In the genomic region with DNA sequence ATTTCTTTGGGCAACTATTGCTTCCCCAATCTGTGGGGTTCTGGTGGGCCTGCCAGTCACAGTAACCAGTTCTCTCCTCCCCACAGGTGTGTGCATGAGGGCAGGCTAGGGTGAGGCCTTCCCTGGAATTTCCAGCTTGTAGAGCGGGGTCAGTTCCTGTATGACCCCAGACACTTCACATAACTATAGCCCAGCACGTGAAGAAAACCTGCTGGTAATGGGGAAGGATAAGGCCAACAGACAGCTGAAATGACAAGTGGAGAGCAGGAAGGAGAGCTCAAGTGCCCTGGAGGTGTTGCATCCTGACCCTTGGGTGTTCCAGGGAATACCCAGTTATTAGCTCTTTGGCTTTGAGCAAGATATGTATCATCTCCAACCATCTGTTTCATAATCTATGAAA, we compare ENCODE assay signal across 20 cellular contexts.
DNase-seq lines count a peak whose midpoint lies in the region; ATAC-seq and TF ChIP-seq lines count a peak whose summit lies in the region.
"Had no signal": no experiment of that assay in that cellular context is flagged by ENCODE, and none has a peak within 500 bp of the region (broad histone marks: within the 10 kb centered on the region; RNA-seq: fewer than 3 reads in every experiment).

No MANE protein-coding gene starts in this region.

- H3K56ac ChIP-seq in H9 (ENCODE audit: insufficient read length, low read depth, low read length) = no peak overlapping the region

- peaks cover 0 to 17% (median 3%) of the 10 kb centered on the region in 7 donors for H3K9me3 Mint-ChIP-seq in CD4-positive, CD25-positive, alpha-beta regulatory T cell
- H3K9me3 Mint-ChIP-seq in CD8-positive, alpha-beta T cell = peaks cover 13% of the 10 kb centered on the region
- H3K9me3 Mint-ChIP-seq in activated naive CD8-positive, alpha-beta T cell treated with anti-CD3 and anti-CD28 coated beads for 36 hours = peaks cover 20% of the 10 kb centered on the region
- H3K9me3 Mint-ChIP-seq in nephron progenitor cell (peaks cover 38% of the 10 kb centered on the region), H9 (peaks cover 9 to 14% of the 10 kb centered on the region in 2 experiments; a peak in 4 of 5 replicates)

- H3K9me3 ChIP-seq in CD4-positive, CD25-positive, alpha-beta regulatory T cell (ENCODE audit: control insufficient read depth in 2 of 2, low read length in 2 of 2) = peaks cover 0 to 6% of the 10 kb centered on the region in 2 experiments
- peaks cover 9% of the 10 kb centered on the region for H3K9me3 ChIP-seq in CD8-positive, alpha-beta T cell (ENCODE audit: low read length)
- no peaks in the 10 kb centered on the region for H3K9me3 ChIP-seq in Peyer's patch
- H3K9me3 ChIP-seq in H9 (ENCODE audit: control insufficient read depth, low read depth, low read length) = no peaks in the 10 kb centered on the region

- H3K27ac Mint-ChIP-seq in CD4-positive, CD25-positive, alpha-beta regulatory T cell = peak overlapping the region; percentile 57 to 86 (median 65)
- peak overlapping the region; percentile 77 for H3K27ac Mint-ChIP-seq in CD8-positive, alpha-beta T cell
- H3K27ac Mint-ChIP-seq in activated naive CD8-positive, alpha-beta T cell treated with anti-CD3 and anti-CD28 coated beads for 36 hours = peak overlapping the region; percentile 56
- H3K27ac Mint-ChIP-seq in nephron progenitor cell = peak overlapping the region; percentile 88
- H3K27ac Mint-ChIP-seq in H9 = peak overlapping the region in 1 of 3 experiments; percentile 41; a peak in 2 of 7 replicates

- no peaks in the 10 kb centered on the region for H4K20me1 ChIP-seq in H9 (ENCODE audit: control insufficient read depth, insufficient read depth, insufficient read length)

- no peak overlapping the region for H2BK5ac ChIP-seq in H9 (ENCODE audit: insufficient read length, low read length)

- POLR2A ChIA-PET in CD8-positive, alpha-beta T cell (lab: Charles Lee) = interaction anchor here (0.6 to 1.6 kb wide), 4 partner anchors 10 to 152 kb away, joined by 3 to 6 read pairs (median 3); no protein-coding TSS in a partner anchor

- H3K4me1 ChIP-seq in CD4-positive, CD25-positive, alpha-beta regulatory T cell (ENCODE audit: control insufficient read depth, insufficient read depth, low read length, poor library complexity, severe bottlenecking) = no peaks in the 10 kb centered on the region
- no peaks in the 10 kb centered on the region for H3K4me1 ChIP-seq in CD8-positive, alpha-beta T cell (ENCODE audit: insufficient read depth, low read length)
- H3K4me1 ChIP-seq in Peyer's patch (no peaks in the 10 kb centered on the region), H9 (ENCODE audit: insufficient read depth, low read length) (no peaks in the 10 kb centered on the region)
- H3K4me1 ChIP-seq: ascending aorta, heart right ventricle had no signal

- H3K79me1 ChIP-seq in H9 (ENCODE audit: insufficient read depth, low read depth, low read length, poor library complexity, severe bottlenecking) = no peaks in the 10 kb centered on the region

- WGBS in H9 (ENCODE audit: extremely low coverage, insufficient read length, low lambda C conversion rate) = no CpG with 5 or more reads among the region's 2 CpGs

- H4K5ac ChIP-seq in H9 (ENCODE audit: insufficient read length, low read depth, low read length) = no peak overlapping the region

- H3K4me3 Mint-ChIP-seq in CD4-positive, CD25-positive, alpha-beta regulatory T cell = peak overlapping the region in 1 of 4 donors; percentile 32
- H3K4me3 Mint-ChIP-seq in CD8-positive, alpha-beta T cell = no peak overlapping the region
- H3K4me3 Mint-ChIP-seq in activated naive CD8-positive, alpha-beta T cell treated with anti-CD3 and anti-CD28 coated beads for 36 hours = no peak overlapping the region
- H3K4me3 Mint-ChIP-seq in nephron progenitor cell (no peak overlapping the region), H9 (no peak overlapping the region)
- H3K4me3 Mint-ChIP-seq: central memory CD8-positive, alpha-beta T cell had no signal

- TF ChIP-seq CTCF in CD8-positive, alpha-beta T cell (IDR thresholded peaks at IDR 0.05) = no peak
- no peak for TF ChIP-seq CTCF in nephron progenitor cell (IDR thresholded peaks at IDR 0.05)
- TF ChIP-seq CTCF in Peyer's patch (IDR thresholded peaks at IDR 0.05) = no peak
- no peak for TF ChIP-seq CTCF in H9 (conservative IDR thresholded peaks at IDR 0.05)

- no peak overlapping the region for H3K14ac ChIP-seq in H9 (ENCODE audit: insufficient read depth, low read length)

- no peak overlapping the region for H2BK120ac ChIP-seq in H9 (ENCODE audit: low read depth, low read length, poor library complexity, severe bottlenecking)

- CTCF ChIA-PET in CD8-positive, alpha-beta T cell (lab: Charles Lee) = interaction anchor here (1.2 to 1.5 kb wide), 4 partner anchors 8 to 535 kb away, joined by 3 to 4 read pairs (median 4); no protein-coding TSS in a partner anchor

- no peak overlapping the region for H4K8ac ChIP-seq in H9 (replicated peaks; ENCODE audit: insufficient read length, low read depth, low read length)

- no peak overlapping the region for H2AK5ac ChIP-seq in H9 (ENCODE audit: insufficient read length, low read length)

- no peak overlapping the region for H2BK15ac ChIP-seq in H9 (ENCODE audit: low read depth, low read length)

- H4K91ac ChIP-seq in H9 (ENCODE audit: insufficient read length, low read depth, low read length) = no peak overlapping the region

- no peaks in the 10 kb centered on the region for H3K23me2 ChIP-seq in H9 (ENCODE audit: insufficient read length, low read depth, low read length, poor library complexity, severe bottlenecking)

- H3T11ph ChIP-seq in H9 (ENCODE audit: low read length) = no peak overlapping the region

- H3K36me3 Mint-ChIP-seq in CD4-positive, CD25-positive, alpha-beta regulatory T cell = peaks cover 72% of the 10 kb centered on the region
- H3K36me3 Mint-ChIP-seq in CD8-positive, alpha-beta T cell = peaks cover 85% of the 10 kb centered on the region
- H3K36me3 Mint-ChIP-seq in activated naive CD8-positive, alpha-beta T cell treated with anti-CD3 and anti-CD28 coated beads for 36 hours = peaks cover 86% of the 10 kb centered on the region
- H3K36me3 Mint-ChIP-seq in nephron progenitor cell (ENCODE audit: low read depth) (peaks cover 75% of the 10 kb centered on the region), H9 (ENCODE audit: insufficient read depth in 1 of 3, low read depth in 3 of 3) (peaks cover 19 to 35% (median 30%) of the 10 kb centered on the region in 3 experiments)

- H3K9ac ChIP-seq in H9 (ENCODE audit: extremely low read depth, insufficient read length, low read length) = no peak overlapping the region

- H3K18ac ChIP-seq in H9 (ENCODE audit: insufficient read length, low read depth, low read length) = no peak overlapping the region

- ATAC-seq in CD4-positive, CD25-positive, alpha-beta regulatory T cell (ENCODE audit: low read depth in 2 of 2) = no peak
- no peak for ATAC-seq in CD8-positive, alpha-beta T cell
- ATAC-seq: heart right ventricle, Right ventricle myocardium inferior had no signal

- no peaks in the 10 kb centered on the region for H3K79me2 ChIP-seq in H9 (ENCODE audit: insufficient read depth, low read length)

- peaks cover 4 to 36% (median 26%) of the 10 kb centered on the region in 4 donors for H3K4me1 Mint-ChIP-seq in CD4-positive, CD25-positive, alpha-beta regulatory T cell
- H3K4me1 Mint-ChIP-seq in CD8-positive, alpha-beta T cell (ENCODE audit: low read depth) = peaks cover 18% of the 10 kb centered on the region
- H3K4me1 Mint-ChIP-seq in activated naive CD8-positive, alpha-beta T cell treated with anti-CD3 and anti-CD28 coated beads for 36 hours = peaks cover 8% of the 10 kb centered on the region
- H3K4me1 Mint-ChIP-seq in nephron progenitor cell = no peaks in the 10 kb centered on the region
- H3K4me1 Mint-ChIP-seq in H9 = no peaks in the 10 kb centered on the region

- intact Hi-C loops in CD8-positive, alpha-beta T cell (cut with DNase I, micrococcal nuclease) = no loop called here

- no peak overlapping the region for H3K27ac ChIP-seq in CD4-positive, CD25-positive, alpha-beta regulatory T cell (ENCODE audit: insufficient read depth, low read length, poor library complexity, severe bottlenecking)
- H3K27ac ChIP-seq in CD8-positive, alpha-beta T cell (ENCODE audit: low read depth, low read length) = no peak overlapping the region
- no peak overlapping the region for H3K27ac ChIP-seq in Peyer's patch
- no peak overlapping the region for H3K27ac ChIP-seq in H9 (ENCODE audit: insufficient read length, low read depth, low read length)
- H3K27ac ChIP-seq: ascending aorta, epithelial cell of prostate, heart right ventricle, thoracic aorta had no signal

- DNase-seq in CD4-positive, CD25-positive, alpha-beta regulatory T cell = no peak
- DNase-seq in CD8-positive, alpha-beta T cell = no peak
- DNase-seq in activated naive CD8-positive, alpha-beta T cell treated with anti-CD3 and anti-CD28 coated beads for 36 hours = no peak
- DNase-seq in nephron progenitor cell = no peak
- DNase-seq in Peyer's patch = no peak
- no peak for DNase-seq in pons (ENCODE audit: low spot score)
- DNase-seq in H9 = no peak
- DNase-seq: activated effector memory CD4-positive, alpha-beta T cell treated with anti-CD3 and anti-CD28 coated beads, Interleukin-2, amount 50 U/mL, for 16 hours; dorsolateral prefrontal cortex; heart right ventricle; Kasumi-1; NCI-H1048; NCI-H1930; NCI-H345; NCI-H82 had no signal

- H3K36me3 ChIP-seq in CD4-positive, CD25-positive, alpha-beta regulatory T cell (ENCODE audit: control insufficient read depth, insufficient read depth, low read length) = peaks cover 30% of the 10 kb centered on the region
- H3K36me3 ChIP-seq in CD8-positive, alpha-beta T cell (ENCODE audit: insufficient read depth, low read length) = peaks cover 5% of the 10 kb centered on the region
- peaks cover 0 to 14% (median 0%) of the 10 kb centered on the region in 3 donors for H3K36me3 ChIP-seq in Peyer's patch

- H3K23ac ChIP-seq in H9 (ENCODE audit: insufficient read length, low read depth, low read length) = no peak overlapping the region

- no peak overlapping the region for H2BK12ac ChIP-seq in H9 (ENCODE audit: insufficient read length, low read depth, low read length)

- no peak overlapping the region for H3K4ac ChIP-seq in H9 (ENCODE audit: low read depth, low read length)

- no peak for TF ChIP-seq POLR2A in Peyer's patch (IDR thresholded peaks at IDR 0.05)

- H3K27me3 Mint-ChIP-seq in CD4-positive, CD25-positive, alpha-beta regulatory T cell = no peaks in the 10 kb centered on the region
- H3K27me3 Mint-ChIP-seq in CD8-positive, alpha-beta T cell (ENCODE audit: low read depth) = no peaks in the 10 kb centered on the region
- H3K27me3 Mint-ChIP-seq in activated naive CD8-positive, alpha-beta T cell treated with anti-CD3 and anti-CD28 coated beads for 36 hours = no peaks in the 10 kb centered on the region
- no peaks in the 10 kb centered on the region for H3K27me3 Mint-ChIP-seq in nephron progenitor cell (ENCODE audit: low read depth, poor library complexity)
- no peaks in the 10 kb centered on the region for H3K27me3 Mint-ChIP-seq in H9 (ENCODE audit: low read depth)
- H3K27me3 Mint-ChIP-seq: central memory CD8-positive, alpha-beta T cell had no signal

- no peak overlapping the region for H3K4me2 ChIP-seq in H9 (ENCODE audit: insufficient read depth, insufficient read length, low read length)

- H3K27me3 ChIP-seq in CD4-positive, CD25-positive, alpha-beta regulatory T cell (ENCODE audit: control insufficient read depth, insufficient read depth, low read length) = no peaks in the 10 kb centered on the region
- H3K27me3 ChIP-seq in CD8-positive, alpha-beta T cell (ENCODE audit: insufficient read depth, low read length) = no peaks in the 10 kb centered on the region
- H3K27me3 ChIP-seq in Peyer's patch (no peaks in the 10 kb centered on the region), H9 (ENCODE audit: insufficient read depth, low read length) (no peaks in the 10 kb centered on the region)
- H3K27me3 ChIP-seq: ascending aorta, dorsolateral prefrontal cortex, heart right ventricle had no signal

- no peak overlapping the region for H2BK20ac ChIP-seq in H9 (ENCODE audit: low read depth, low read length, poor library complexity, severe bottlenecking)

- H2AFZ ChIP-seq in H9 (ENCODE audit: low read length) = no peak overlapping the region

- H3K4me3 ChIP-seq in CD4-positive, CD25-positive, alpha-beta regulatory T cell (ENCODE audit: low read depth, low read length) = no peak overlapping the region
- no peak overlapping the region for H3K4me3 ChIP-seq in CD8-positive, alpha-beta T cell (ENCODE audit: low read depth, low read length)
- H3K4me3 ChIP-seq in Peyer's patch = no peak overlapping the region
- H3K4me3 ChIP-seq: ascending aorta, dorsolateral prefrontal cortex, heart right ventricle, thoracic aorta had no signal
